Comparison of ENCODE assay signal across 9 cellular contexts in genomic region chr16:11328172-11329079, GRCh38. TPM values are rescaled to one million over a fixed set of nuclear protein-coding genes. Genes with fewer than 3 reads are reported as not detected.
DNase-seq lines count a peak whose midpoint lies in the region; ATAC-seq and TF ChIP-seq lines count a peak whose summit lies in the region.
"Had no signal": no experiment of that assay in that cellular context is flagged by ENCODE, and none has a peak within 500 bp of the region (broad histone marks: within the 10 kb centered on the region; RNA-seq: fewer than 3 reads in every experiment).

No MANE protein-coding gene starts in this region.

- no TSS peak for BruUV-seq in PC-3 (replicated peaks; lab: Mats Ljungman, UMichigan)

- CTCF ChIA-PET in AG04450 (lab: Charles Lee): no interaction called here
- CTCF ChIA-PET in PC-3 (lab: Charles Lee): no interaction called here

- H3K4me2 ChIP-seq in PC-3 (ENCODE audit: low read length): peak overlapping the region; percentile 80

- no peak for TF ChIP-seq POLR2A in suprapubic skin (IDR thresholded peaks at IDR 0.05)

- no peak overlapping the region for H2AFZ ChIP-seq in PC-3 (ENCODE audit: low read length)

- no peaks in the 10 kb centered on the region for H3K9me2 ChIP-seq in PC-3 (replicated peaks; ENCODE audit: low read length)

- ATAC-seq in GM18870 (IDR thresholded peaks at IDR 0.05; ENCODE audit: unreplicated experiment): peak; percentile 63
- ATAC-seq in HG03039 (IDR thresholded peaks at IDR 0.05; ENCODE audit: unreplicated experiment): peak; percentile 57
- peak; percentile 96 for ATAC-seq in PC-3
- ATAC-seq in heart right ventricle: peak; percentile 76 to 91 (median 86)
- ATAC-seq in sciatic nerve: peak; percentile 86

- H3K27me3 ChIP-seq in AG04450 (ENCODE audit: control insufficient read depth, insufficient read depth, low read length): no peaks in the 10 kb centered on the region
- H3K27me3 ChIP-seq in PC-3 (ENCODE audit: low read length): no peaks in the 10 kb centered on the region
- H3K27me3 ChIP-seq in heart right ventricle: no peaks in the 10 kb centered on the region
- H3K27me3 ChIP-seq in suprapubic skin: no peaks in the 10 kb centered on the region

- H3K36me3 ChIP-seq in PC-3 (ENCODE audit: low read depth, low read length) (no peaks in the 10 kb centered on the region), heart right ventricle (no peaks in the 10 kb centered on the region), suprapubic skin (no peaks in the 10 kb centered on the region)

- POLR2A ChIA-PET in AG04450 (lab: Yijun Ruan, JAX): interaction anchor here (0.8 to 1.7 kb wide), 4 partner anchors 13 to 73 kb away, joined by 3 to 12 read pairs (median 4); partner anchors contain the start of gene SOCS1
- POLR2A ChIA-PET in PC-3 (lab: Charles Lee; ENCODE audit: unreplicated experiment): no interaction called here

- no peaks in the 10 kb centered on the region for H4K20me1 ChIP-seq in PC-3 (ENCODE audit: low read length)

- peak overlapping the region; percentile 29 for H3K9ac ChIP-seq in PC-3 (ENCODE audit: low read length)

- intact Hi-C loops in PC-3 (cut with micrococcal nuclease) (no loop called here), heart right ventricle (cut with DNase I) (no loop called here), sciatic nerve (cut with DNase I) (no loop called here)

- peak overlapping the region; percentile 87 for H3K27ac ChIP-seq in AG04450 (ENCODE audit: low read depth, low read length)
- H3K27ac ChIP-seq in PC-3 (ENCODE audit: low read length): peak overlapping the region; percentile 64
- peak overlapping the region in 6 of 10 donors; percentile 7 to 78 (median 30) for H3K27ac ChIP-seq in heart right ventricle
- no peak overlapping the region for H3K27ac ChIP-seq in suprapubic skin

- 38 to 40% methylated on average over 12 of the region's 12 CpGs for WGBS in heart right ventricle, 2 donors
- 44% methylated on average over 10 of the region's 12 CpGs for WGBS in suprapubic skin

- H3K79me2 ChIP-seq in PC-3 (ENCODE audit: low read length): no peaks in the 10 kb centered on the region

- H3K9me3 ChIP-seq in AG04450 (ENCODE audit: control insufficient read depth, insufficient read depth, low read length) (peaks cover 7% of the 10 kb centered on the region), PC-3 (ENCODE audit: low read length) (no peaks in the 10 kb centered on the region), heart right ventricle (no peaks in the 10 kb centered on the region), suprapubic skin (no peaks in the 10 kb centered on the region)

- TF ChIP-seq EP300 in suprapubic skin (IDR thresholded peaks at IDR 0.05): no peak

- H3K4me1 ChIP-seq in PC-3 (ENCODE audit: insufficient read depth, low read length) (peaks cover 22% of the 10 kb centered on the region), heart right ventricle (peaks cover 0 to 51% (median 16%) of the 10 kb centered on the region in 9 donors), suprapubic skin (peaks cover 17% of the 10 kb centered on the region)

- TF ChIP-seq CTCF in AG04450 (IDR thresholded peaks at IDR 0.05; ENCODE audit: low read depth, low read length) (no peak; the same call in 1 of the 2 replicates), PC-3 (conservative IDR thresholded peaks at IDR 0.05; ENCODE audit: low read depth, low read length) (0 out of 2 replicates have a peak, but pooled peaks have one; percentile 12), heart right ventricle (IDR thresholded peaks at IDR 0.05) (no peak), suprapubic skin (IDR thresholded peaks at IDR 0.05) (no peak)

- no peaks in the 10 kb centered on the region for H3F3A ChIP-seq in PC-3 (ENCODE audit: low read length, unreplicated experiment)

- H3K4me3 ChIP-seq in AG04450 (ENCODE audit: low read depth, low read length) (peak overlapping the region; percentile 43), PC-3 (ENCODE audit: low read length) (peak overlapping the region; percentile 46; the same call in 1 of the 2 replicates), heart right ventricle (peak overlapping the region in 1 of 10 donors; percentile 2), suprapubic skin (no peak overlapping the region)

- peak; percentile 90 for DNase-seq in AG04450 (ENCODE audit: low read depth, low spot score)
- DNase-seq in PC-3: peak; percentile 85
- DNase-seq in activated effector memory CD4-positive, alpha-beta T cell treated with anti-CD3 and anti-CD28 coated beads, Interleukin-2, amount 50 U/mL, for 16 hours: peak; percentile 78
- peak; percentile 61 to 81 for DNase-seq in heart right ventricle
- no peak for DNase-seq in sciatic nerve (ENCODE audit: low spot score)
- DNase-seq in suprapubic skin (ENCODE audit: low spot score in 2 of 2): no peak

RNA-seq across cellular contexts. Expression of gene RMI2, which starts 16.8 kb away (rescaled TPM):
- polyA plus RNA-seq in AG04450 (2011; rRNA removed): 3.8 and 4.7 TPM in 2 replicates
- polyA minus RNA-seq in AG04450 (2011; rRNA and poly(A)+ RNA removed): 3.0 and 4.4 TPM in 2 replicates
- total RNA-seq in PC-3 (2014; rRNA removed): 10.2 and 10.9 TPM in 2 replicates
- 1 to 10 TPM in 7 of 10 donors, under 1 TPM in 3; 0.22 to 3.8 (median 1.5) TPM for total RNA-seq in heart right ventricle
- polyA plus RNA-seq in heart right ventricle: under 1 TPM; 0.22 to 0.78 TPM
- total RNA-seq in sciatic nerve: 1.5 TPM
- total RNA-seq in suprapubic skin: 1 to 10 TPM; 2.7 to 7.7 (median 6.4) TPM

RNA-seq across cellular contexts. Expression of gene PRM1, which starts 47.3 kb away (rescaled TPM):
- not detected in 2 replicates for polyA plus RNA-seq in AG04450 (2011; rRNA removed)
- not detected in 2 replicates for polyA minus RNA-seq in AG04450 (2011; rRNA and poly(A)+ RNA removed)
- total RNA-seq in PC-3 (2014; rRNA removed): not detected in 2 replicates
- total RNA-seq in heart right ventricle: not detected
- polyA plus RNA-seq in heart right ventricle: not detected
- total RNA-seq in sciatic nerve: not detected
- not detected for total RNA-seq in suprapubic skin
- total RNA-seq: urinary bladder had no signal
- polyA plus RNA-seq: urinary bladder had no signal

RNA-seq across cellular contexts. Expression of gene PRM2, which starts 52.1 kb away (rescaled TPM):
- polyA plus RNA-seq in AG04450 (2011; rRNA removed) (not detected in 2 replicates), heart right ventricle (not detected)
- polyA minus RNA-seq in AG04450 (2011; rRNA and poly(A)+ RNA removed): not detected in 2 replicates
- total RNA-seq in PC-3 (2014; rRNA removed) (not detected in 2 replicates), heart right ventricle (not detected), sciatic nerve (not detected), suprapubic skin (not detected)
- total RNA-seq: urinary bladder had no signal
- polyA plus RNA-seq: urinary bladder had no signal

RNA-seq across cellular contexts. Expression of gene PRM3, which starts 55.0 kb away (rescaled TPM):
- polyA plus RNA-seq in AG04450 (2011; rRNA removed) (not detected in 2 replicates), heart right ventricle (not detected)
- polyA minus RNA-seq in AG04450 (2011; rRNA and poly(A)+ RNA removed): not detected in 2 replicates
- total RNA-seq in PC-3 (2014; rRNA removed) (not detected in 2 replicates), heart right ventricle (not detected), sciatic nerve (not detected), suprapubic skin (not detected)
- total RNA-seq: urinary bladder had no signal
- polyA plus RNA-seq: urinary bladder had no signal

RNA-seq across cellular contexts. Expression of gene TNP2, which starts 59.3 kb away (rescaled TPM):
- polyA plus RNA-seq in AG04450 (2011; rRNA removed) (not detected in 2 replicates), heart right ventricle (not detected)
- not detected in 2 replicates for polyA minus RNA-seq in AG04450 (2011; rRNA and poly(A)+ RNA removed)
- total RNA-seq in PC-3 (2014; rRNA removed) (not detected in 2 replicates), heart right ventricle (not detected), sciatic nerve (not detected), suprapubic skin (not detected)
- total RNA-seq: urinary bladder had no signal
- polyA plus RNA-seq: urinary bladder had no signal

Comparison
In these comparisons a context has a peak if more than half of its experiments do, and no peak if none do; other contexts are left out.
1. DNase-seq: peak in AG04450 (single experiment), PC-3 (single experiment), activated effector memory CD4-positive, alpha-beta T cell treated with anti-CD3 and anti-CD28 coated beads, Interleukin-2, amount 50 U/mL, for 16 hours (single experiment) and heart right ventricle (2 of 2); none in sciatic nerve (single experiment) and suprapubic skin (0 of 2).
2. Peak in every context shown above with its lines, with median percentiles within 50 percentile points of each other: ATAC-seq.